Comparison of ENCODE assay signal across 9 cellular contexts in the genomic region with DNA sequence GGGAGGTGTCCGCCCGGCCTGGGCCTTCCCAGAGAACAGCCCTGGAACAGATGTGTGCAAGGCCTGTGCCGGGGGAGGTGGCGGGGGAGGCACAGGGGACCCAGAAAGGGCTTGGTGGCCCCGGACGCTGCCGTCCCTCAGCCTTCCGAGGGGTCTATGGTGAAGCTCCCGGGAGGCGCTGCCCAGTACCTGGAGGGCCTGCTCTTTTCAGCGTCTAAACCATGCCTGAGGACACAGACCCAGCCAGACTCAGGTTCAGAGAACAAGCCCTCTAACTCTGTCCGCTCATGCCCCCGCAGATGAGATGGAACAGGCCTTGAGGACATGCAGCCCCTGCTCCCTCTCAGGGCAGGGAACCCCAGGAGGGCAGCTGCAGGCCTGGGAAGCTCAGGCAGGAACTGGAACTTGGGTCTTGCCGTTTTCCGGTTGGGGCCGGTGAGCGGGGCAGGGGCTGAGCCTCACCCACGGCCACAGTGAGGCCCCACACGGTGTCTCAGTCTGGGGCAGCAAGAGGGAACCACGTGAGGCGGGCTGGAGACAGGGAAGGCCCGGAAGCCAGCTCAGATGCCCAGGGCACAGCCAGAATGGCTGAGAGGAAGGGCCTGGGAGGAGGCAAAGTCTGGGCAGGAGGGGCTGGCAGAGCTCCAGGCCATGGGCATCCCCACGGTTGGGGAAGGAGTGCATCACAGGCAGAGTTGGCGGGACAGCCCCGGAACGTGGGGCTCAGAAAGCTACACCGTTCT. TPM values are rescaled to one million over a fixed set of nuclear protein-coding genes. Genes with fewer than 3 reads are reported as not detected.
DNase-seq lines count a peak whose midpoint lies in the region; ATAC-seq lines count a peak whose summit lies in the region.
"Had no signal": no experiment of that assay in that cellular context is flagged by ENCODE, and none has a peak within 500 bp of the region (broad histone marks: within the 10 kb centered on the region; RNA-seq: fewer than 3 reads in every experiment).

No MANE protein-coding gene starts in this region.

- peaks cover 95% of the 10 kb centered on the region for H3K36me3 Mint-ChIP-seq in activated T-helper 17 cell treated with anti-CD3 and anti-CD28 coated beads, Interleukin-2, amount 50 U/mL, for 72 hours (ENCODE audit: low read depth)

- peaks cover 35% of the 10 kb centered on the region for H3K4me1 Mint-ChIP-seq in activated T-helper 17 cell treated with anti-CD3 and anti-CD28 coated beads, Interleukin-2, amount 50 U/mL, for 72 hours

- in situ Hi-C loops in KBM-7 (cut with MboI; ENCODE audit: low pct_unique_long_range_greater_than_20kb, low sequenced_read_pairs), result no loop called here

- peak; percentile 59 for ATAC-seq in activated T-helper 17 cell treated with anti-CD3 and anti-CD28 coated beads, Interleukin-2, amount 50 U/mL, for 72 hours (replicated peaks)
- no peak for ATAC-seq in GM18861 (IDR thresholded peaks at IDR 0.05; ENCODE audit: unreplicated experiment)
- ATAC-seq in HG03175 (IDR thresholded peaks at IDR 0.05; ENCODE audit: unreplicated experiment), result no peak

- H3K27me3 Mint-ChIP-seq in activated T-helper 17 cell treated with anti-CD3 and anti-CD28 coated beads, Interleukin-2, amount 50 U/mL, for 72 hours, result no peaks in the 10 kb centered on the region
- H3K27me3 Mint-ChIP-seq: central memory CD8-positive, alpha-beta T cell had no signal

- DNase-seq in AG08395 (ENCODE audit: low spot score) (peak; percentile 52), KBM-7 (peak; percentile 54), globus pallidus (ENCODE audit: low spot score) (peak; percentile 66), posterior cingulate gyrus (peak in 7 of 10 donors; percentile 49 to 93 (median 61)), NCI-H2107 treated with DMSO at 0.1 percent for 48 hours (lab: John Stamatoyannopoulos, UW; ENCODE audit: unreplicated experiment) (no peak)

- intact Hi-C loops in posterior cingulate gyrus (cut with DNase I), result loop anchor here (10.0 kb wide), 2 partner anchors 53 to 173 kb away; a partner anchor contains a TSS

- H3K4me3 Mint-ChIP-seq in activated T-helper 17 cell treated with anti-CD3 and anti-CD28 coated beads, Interleukin-2, amount 50 U/mL, for 72 hours, result peak overlapping the region; percentile 65

- H3K9me3 Mint-ChIP-seq in activated T-helper 17 cell treated with anti-CD3 and anti-CD28 coated beads, Interleukin-2, amount 50 U/mL, for 72 hours, result no peaks in the 10 kb centered on the region
- H3K9me3 Mint-ChIP-seq: central memory CD8-positive, alpha-beta T cell had no signal

- peak overlapping the region; percentile 96 for H3K27ac Mint-ChIP-seq in activated T-helper 17 cell treated with anti-CD3 and anti-CD28 coated beads, Interleukin-2, amount 50 U/mL, for 72 hours

RNA-seq across cellular contexts. Expression of a gene that starts 12.5 kb away (rescaled TPM):
- 100 to 1,000 TPM; 167 to 309 TPM for total RNA-seq in activated T-helper 17 cell treated with anti-CD3 and anti-CD28 coated beads, Interleukin-2, amount 50 U/mL, for 72 hours

RNA-seq across cellular contexts. Expression of a gene that starts 28.7 kb away (rescaled TPM):
- 10 to 100 TPM; 36.9 to 37.7 TPM for total RNA-seq in activated T-helper 17 cell treated with anti-CD3 and anti-CD28 coated beads, Interleukin-2, amount 50 U/mL, for 72 hours

RNA-seq across cellular contexts. Expression of a gene that starts 32.1 kb away (rescaled TPM):
- total RNA-seq in activated T-helper 17 cell treated with anti-CD3 and anti-CD28 coated beads, Interleukin-2, amount 50 U/mL, for 72 hours, result 100 to 1,000 TPM; 140 to 142 TPM
